ENCODE assay signal across 8 cellular contexts in genomic region chr3:179148446-179149238, GRCh38. TPM values are rescaled to one million over a fixed set of nuclear protein-coding genes. Genes with fewer than 3 reads are reported as not detected.
DNase-seq lines count a peak whose midpoint lies in the region; ATAC-seq and TF ChIP-seq lines count a peak whose summit lies in the region.

No MANE protein-coding gene starts in this region.

- no peak overlapping the region for H2AK5ac ChIP-seq in IMR-90 (ENCODE audit: low read depth, low read length)

- POLR2A ChIA-PET in IMR-90 (lab: Charles Lee; ENCODE audit: unreplicated experiment), result interaction anchor here (0.6 to 0.7 kb wide), 3 partner anchors 43 to 243 kb away, joined by 3 to 10 read pairs (median 6); no protein-coding TSS in a partner anchor

- H3K27me3 ChIP-seq in IMR-90 (ENCODE audit: control insufficient read depth, insufficient read depth, low read length), result no peaks in the 10 kb centered on the region

- DNase-seq in IMR-90 (peak; percentile 28), T-helper 17 cell (peak; percentile 38 to 65 (median 40)), hepatic stellate cell (ENCODE audit: low spot score) (peak; percentile 35), retina (peak; percentile 89), NCI-H1694 treated with DMSO at 0.1 percent for 48 hours (lab: John Stamatoyannopoulos, UW) (no peak)

- peak overlapping the region; percentile 94 for H3K4me3 ChIP-seq in IMR-90 (ENCODE audit: insufficient read depth, low read depth, low read length)

- H3K4me3 Mint-ChIP-seq in T-helper 17 cell, result no peak overlapping the region

- H3K27ac Mint-ChIP-seq in T-helper 17 cell, result no peak overlapping the region

- peaks cover 21% of the 10 kb centered on the region; the same call in 1 of the 2 replicates for H4K20me1 ChIP-seq in IMR-90 (ENCODE audit: insufficient read depth, low read length)

- H3K79me1 ChIP-seq in IMR-90 (ENCODE audit: low read depth in 1 of 2, low read length in 2 of 2), result peaks cover 3 to 28% of the 10 kb centered on the region in 2 experiments; a peak in 3 of 4 replicates

- H3K23ac ChIP-seq in IMR-90 (ENCODE audit: low read depth, low read length), result peak overlapping the region; percentile 74

- peak overlapping the region; percentile 89 for H2AK9ac ChIP-seq in IMR-90 (replicated peaks; ENCODE audit: low read depth, low read length, poor library complexity)

- H3K36me3 Mint-ChIP-seq in T-helper 17 cell (ENCODE audit: low read depth), result no peaks in the 10 kb centered on the region

- H3K14ac ChIP-seq in IMR-90 (replicated peaks; ENCODE audit: low read depth, low read length), result peak overlapping the region; percentile 69

- peak overlapping the region; percentile 65; the same call in 1 of the 3 replicates for H2BK15ac ChIP-seq in IMR-90 (ENCODE audit: low read depth, low read length)

- peak overlapping the region; percentile 13; the same call in 1 of the 2 replicates for H3K18ac ChIP-seq in IMR-90 (ENCODE audit: low read depth, low read length)

- no peaks in the 10 kb centered on the region for H3K9me3 ChIP-seq in ES-I3 (ENCODE audit: control insufficient read depth, insufficient read depth, low read length)
- no peaks in the 10 kb centered on the region for H3K9me3 ChIP-seq in IMR-90 (ENCODE audit: control insufficient read depth, insufficient read depth, low read length)
- no peaks in the 10 kb centered on the region for H3K9me3 ChIP-seq in T-helper 17 cell (ENCODE audit: control insufficient read depth, low read length, poor library complexity, severe bottlenecking)

- ATAC-seq in GM21576 (IDR thresholded peaks at IDR 0.05; ENCODE audit: unreplicated experiment) (peak; percentile 24), IMR-90 (ENCODE audit: low read depth) (peak; percentile 47), T-helper 17 cell (peak; percentile 48)

- BruUV-seq in IMR-90 (replicated peaks; lab: Mats Ljungman, UMichigan), result no TSS peak

- TF ChIP-seq RAD21 in IMR-90 (IDR thresholded peaks at IDR 0.05; ENCODE audit: low read length), result no peak

- H4K5ac ChIP-seq in IMR-90 (ENCODE audit: low read depth, low read length), result peak overlapping the region; percentile 25; the same call in 1 of the 2 replicates

- H2BK120ac ChIP-seq in IMR-90 (ENCODE audit: low read depth, low read length), result peak overlapping the region; percentile 1; the same call in 1 of the 2 replicates

- peak overlapping the region; percentile 82 for H2BK5ac ChIP-seq in IMR-90 (ENCODE audit: low read depth, low read length, poor library complexity, severe bottlenecking)

- dilution Hi-C loops in IMR-90 (cut with HindIII; ENCODE audit: low sequenced_read_pairs, unreplicated experiment), result no loop called here

- no peaks in the 10 kb centered on the region for H3K27me3 Mint-ChIP-seq in T-helper 17 cell

- H3K4me1 Mint-ChIP-seq in T-helper 17 cell, result peaks cover 34% of the 10 kb centered on the region

- no peaks in the 10 kb centered on the region for H3K9me1 ChIP-seq in IMR-90 (ENCODE audit: insufficient read depth, low read length)

- in situ Hi-C loops in IMR-90 (cut with MboI; ENCODE audit: low sequenced_read_pairs), result loop anchor here (5.0 kb wide), 1 partner anchor 174 kb away; the partner anchor contains the start of gene ZNF639

- 0% methylated on average over 14 of the region's 89 CpGs; no CpG with 5 or more reads in 1 of the 2 experiments for WGBS in IMR-90 (ENCODE audit: extremely low coverage in 2 of 2, insufficient read length in 1 of 2), 2 experiments

- no peak for TF ChIP-seq CTCF in IMR-90 (conservative IDR thresholded peaks at IDR 0.05; ENCODE audit: low read depth, low read length)

- H3K4ac ChIP-seq in IMR-90 (ENCODE audit: low read depth, low read length), result peak overlapping the region; percentile 80

- H3K56ac ChIP-seq in IMR-90 (ENCODE audit: extremely low read depth, insufficient read depth, low read length), result peak overlapping the region; percentile 83

- H3K36me3 ChIP-seq in ES-I3 (ENCODE audit: insufficient read depth, low read length) (no peaks in the 10 kb centered on the region), IMR-90 (ENCODE audit: control insufficient read depth, insufficient read depth, low read length) (no peaks in the 10 kb centered on the region)

- intact Hi-C loops in IMR-90 (cut with micrococcal nuclease), result loop anchor here (1.0 to 5.0 kb wide), 4 partner anchors 41 to 409 kb away; partner anchors contain the start of gene ZMAT3

- H2AFZ ChIP-seq in IMR-90 (replicated peaks; ENCODE audit: low read length, poor library complexity), result peak overlapping the region; percentile 94

- TF ChIP-seq POLR2A in IMR-90 (IDR thresholded peaks at IDR 0.05; ENCODE audit: low read depth, low read length), result no peak

- H3K27ac ChIP-seq in IMR-90 (ENCODE audit: insufficient read depth, low read length) (peak overlapping the region; percentile 94), angular gyrus (ENCODE audit: low read depth, low read length) (peak overlapping the region; percentile 95)

- H2BK20ac ChIP-seq in IMR-90 (ENCODE audit: low read depth, low read length), result no peak overlapping the region

- H3K9ac ChIP-seq in ES-I3 (ENCODE audit: low read depth, low read length), result peak overlapping the region; percentile 78
- H3K9ac ChIP-seq in IMR-90 (ENCODE audit: low read depth, low read length), result peak overlapping the region; percentile 90

- H3K4me2 ChIP-seq in IMR-90 (ENCODE audit: low read depth, low read length), result peak overlapping the region; percentile 56

- H3K4me1 ChIP-seq in ES-I3 (ENCODE audit: insufficient read depth, low read length) (peaks cover 5% of the 10 kb centered on the region; the same call in 1 of the 2 replicates), IMR-90 (ENCODE audit: control insufficient read depth, insufficient read depth, low read length) (no peaks in the 10 kb centered on the region; the same call in 1 of the 2 replicates)

- peak overlapping the region; percentile 24 to 58; a peak in 2 of 4 replicates for H4K8ac ChIP-seq in IMR-90 (ENCODE audit: low read depth in 2 of 2, low read length in 2 of 2)

- H4K91ac ChIP-seq in IMR-90 (ENCODE audit: insufficient read depth, low read depth, low read length), result peak overlapping the region; percentile 39

- CTCF ChIA-PET in IMR-90 (lab: Yijun Ruan, JAX), result no interaction called here

TF ChIP-seq in IMR-90, 13 proteins besides CTCF, POLR2A, EP300 and RAD21:
- TF ChIP-seq SMC3 (IDR thresholded peaks at IDR 0.05; ENCODE audit: low read depth, low read length) (no peak), MXI1 (IDR thresholded peaks at IDR 0.05; ENCODE audit: borderline replicate concordance, low read depth, low read length) (0 out of 2 replicates have a peak, but pooled peaks have one; percentile 19)

RNA-seq across cellular contexts. Expression of gene PIK3CA, which starts 0.5 kb away (rescaled TPM):
- 22.4 and 28.6 TPM in 2 replicates for total RNA-seq in IMR-90 (2012; rRNA removed)
- 4.1 and 5.7 TPM in 2 replicates for polyA plus RNA-seq in IMR-90 (2012; rRNA removed)
- 0.62 and 0.86 TPM in 2 replicates for polyA plus RNA-seq in IMR-90 (2012; cell fraction: cytosol; rRNA removed)
- polyA plus RNA-seq in IMR-90 (2012; cell fraction: nucleus; rRNA removed; ENCODE audit: low replicate concordance), result 0.70 and 7.1 TPM in 2 replicates
- 10 to 100 TPM; 42.4 to 45.4 TPM for total RNA-seq in T-helper 17 cell
